Comparison of ENCODE assay signal across 16 cellular contexts in the genomic region with DNA sequence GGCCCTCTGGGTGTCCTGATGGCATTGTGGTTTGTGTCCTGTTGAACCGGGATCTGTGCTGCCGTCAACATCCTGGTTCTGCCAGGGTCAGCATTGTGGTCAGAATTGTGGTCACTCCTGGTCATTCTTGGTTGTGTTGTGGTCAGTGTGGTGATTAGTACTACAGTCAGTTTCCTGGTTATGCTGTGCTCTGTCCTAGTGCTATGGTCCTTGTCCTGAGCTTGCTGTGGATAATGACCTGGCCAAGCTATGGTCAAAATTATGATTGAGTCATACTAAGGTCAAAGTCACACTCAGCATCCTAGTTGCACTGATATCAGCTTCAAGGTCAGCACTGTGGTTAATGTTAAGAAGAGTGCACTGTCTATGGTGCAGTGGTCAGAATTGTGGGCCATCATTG.
"Had no signal": no experiment of that assay in that cellular context is flagged by ENCODE, and none has a peak within 500 bp of the region (broad histone marks: within the 10 kb centered on the region; RNA-seq: fewer than 3 reads in every experiment).

No MANE protein-coding gene starts in this region.

- H3K27me3 ChIP-seq: cardiac muscle cell had no signal

- H3K27ac ChIP-seq: cardiac muscle cell had no signal

- H3K27ac Mint-ChIP-seq: activated CD8-positive, alpha-beta T cell treated with anti-CD3 and anti-CD28 coated beads, Interleukin-2, amount 10 ng/mL, durations not matched to agents 7 days and 5 days; naive thymus-derived CD4-positive, alpha-beta T cell; progenitor cell of endocrine pancreas; T-helper 1 cell treated with Interleukin-12 subunit alpha and Interleukin-12 subunit beta and Interleukin-4 antibody, amounts not matched to agents 30 μg/mL and 1 μg/mL, for 36 hours had no signal

- H3K4me3 Mint-ChIP-seq: activated CD8-positive, alpha-beta T cell treated with anti-CD3 and anti-CD28 coated beads, Interleukin-2, amount 10 ng/mL, durations not matched to agents 7 days and 5 days; naive thymus-derived CD4-positive, alpha-beta T cell; T-helper 1 cell treated with Interleukin-12 subunit alpha and Interleukin-12 subunit beta and Interleukin-4 antibody, amounts not matched to agents 30 μg/mL and 1 μg/mL, for 36 hours had no signal

- FAIRE-seq: astrocyte, colon had no signal

- H3K4me3 ChIP-seq: cardiac muscle cell, lung had no signal

- DNase-seq: activated CD4-positive, alpha-beta T cell treated with anti-CD3 and anti-CD28 coated beads for 4 hours; activated CD8-positive, alpha-beta memory T cell treated with anti-CD3 and anti-CD28 coated beads, Interleukin-2, amount 50 U/mL, for 48 hours; activated CD8-positive, alpha-beta T cell treated with anti-CD3 and anti-CD28 coated beads, Interleukin-2, amount 10 ng/mL, durations not matched to agents 7 days and 5 days; activated naive CD4-positive, alpha-beta T cell treated with Interleukin-2 at 50 U/mL for 16 hours; hippocampal formation; kidney glomerular epithelial cell; naive thymus-derived CD4-positive, alpha-beta T cell; right cardiac atrium; stimulated activated naive CD4-positive, alpha-beta T cell treated with Interleukin-2 at 50 U/mL for 16 hours; trophoblast cell had no signal

- H3K36me3 ChIP-seq: cardiac muscle cell had no signal
